ENCODE assay signal across 8 cellular contexts in the genomic region with DNA sequence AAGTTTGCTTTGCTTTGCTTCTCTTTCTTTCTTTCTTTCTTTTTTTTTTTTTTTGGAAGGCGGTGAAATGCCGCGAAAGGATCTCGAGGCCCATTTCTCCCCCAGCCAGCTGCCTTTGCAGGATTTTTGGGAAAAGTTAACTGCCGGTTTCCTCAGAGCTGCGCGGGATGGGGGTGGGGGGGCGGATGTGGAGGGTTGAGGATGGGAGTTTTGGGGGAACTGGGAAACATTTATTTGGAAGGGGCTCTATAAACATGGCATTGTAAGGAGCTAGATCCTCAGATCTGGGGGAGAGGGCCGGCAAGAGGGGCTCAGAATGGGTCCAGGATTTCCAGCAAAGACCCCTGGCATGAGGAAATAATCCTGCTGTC. TPM values are rescaled to one million over a fixed set of nuclear protein-coding genes. Genes with fewer than 3 reads are reported as not detected.
A peak's percentile ranks its signal among the peaks of the same experiment; 100 is the strongest.
DNase-seq lines count a peak whose midpoint lies in the region; ATAC-seq and TF ChIP-seq lines count a peak whose summit lies in the region.

No MANE protein-coding gene starts in this region.

- peak overlapping the region; percentile 96 for H3K27ac Mint-ChIP-seq in activated CD8-positive, alpha-beta memory T cell treated with anti-CD3 and anti-CD28 coated beads, Interleukin-2, amount 10 ng/mL, durations not matched to agents 7 days and 5 days

- H3K27ac ChIP-seq in adrenal gland (peak overlapping the region; percentile 23 to 80 (median 78)), left lung (peak overlapping the region; percentile 83 to 86), thymus (ENCODE audit: low read depth) (peak overlapping the region; percentile 81)

- ATAC-seq in activated CD8-positive, alpha-beta memory T cell treated with anti-CD3 and anti-CD28 coated beads, Interleukin-2, amount 10 ng/mL, durations not matched to agents 7 days and 5 days: no peak
- ATAC-seq in left lung (peak; percentile 3), HG02642 (IDR thresholded peaks at IDR 0.05; ENCODE audit: poor library complexity, unreplicated experiment) (no peak), HG03108 (IDR thresholded peaks at IDR 0.05; ENCODE audit: unreplicated experiment) (no peak)

- H3K36me3 ChIP-seq in adrenal gland (replicated peaks in 1 of 2): no peaks in the 10 kb centered on the region
- H3K36me3 ChIP-seq in left lung: no peaks in the 10 kb centered on the region
- no peaks in the 10 kb centered on the region for H3K36me3 ChIP-seq in thymus (ENCODE audit: control insufficient read depth, insufficient read depth)

- H3K4me3 Mint-ChIP-seq in activated CD8-positive, alpha-beta memory T cell treated with anti-CD3 and anti-CD28 coated beads, Interleukin-2, amount 10 ng/mL, durations not matched to agents 7 days and 5 days: peak overlapping the region; percentile 98

- no peak for TF ChIP-seq CTCF in adrenal gland (IDR thresholded peaks at IDR 0.05)
- no peak for TF ChIP-seq CTCF in left lung (IDR thresholded peaks at IDR 0.05)

- H3K36me3 Mint-ChIP-seq in activated CD8-positive, alpha-beta memory T cell treated with anti-CD3 and anti-CD28 coated beads, Interleukin-2, amount 10 ng/mL, durations not matched to agents 7 days and 5 days: no peaks in the 10 kb centered on the region

- H3K4me1 ChIP-seq in adrenal gland (replicated peaks in 1 of 2): peaks cover 24 to 47% of the 10 kb centered on the region in 2 donors
- H3K4me1 ChIP-seq in left lung: peaks cover 22 to 28% of the 10 kb centered on the region in 2 donors
- H3K4me1 ChIP-seq in thymus (ENCODE audit: control insufficient read depth, insufficient read depth, low read length): peaks cover 28% of the 10 kb centered on the region

- intact Hi-C loops in adrenal gland (cut with DNase I) (no loop called here), left lung (cut with DNase I) (no loop called here)

- H3K4me3 ChIP-seq in adrenal gland (peak overlapping the region; percentile 10 to 80 (median 54)), left lung (peak overlapping the region; percentile 55 to 59), thymus (ENCODE audit: low read length) (peak overlapping the region; percentile 96)

- TF ChIP-seq POLR2A in adrenal gland (IDR thresholded peaks at IDR 0.05): no peak

- peaks cover 5% of the 10 kb centered on the region for H3K4me1 Mint-ChIP-seq in activated CD8-positive, alpha-beta memory T cell treated with anti-CD3 and anti-CD28 coated beads, Interleukin-2, amount 10 ng/mL, durations not matched to agents 7 days and 5 days

- no peaks in the 10 kb centered on the region for H3K9me3 ChIP-seq in adrenal gland (replicated peaks in 1 of 3)
- H3K9me3 ChIP-seq in left lung: no peaks in the 10 kb centered on the region
- H3K9me3 ChIP-seq in thymus (ENCODE audit: control insufficient read depth): no peaks in the 10 kb centered on the region

- H3K9me3 Mint-ChIP-seq in activated CD8-positive, alpha-beta memory T cell treated with anti-CD3 and anti-CD28 coated beads, Interleukin-2, amount 10 ng/mL, durations not matched to agents 7 days and 5 days (ENCODE audit: low read depth): no peaks in the 10 kb centered on the region

- H3K27me3 Mint-ChIP-seq in activated CD8-positive, alpha-beta memory T cell treated with anti-CD3 and anti-CD28 coated beads, Interleukin-2, amount 10 ng/mL, durations not matched to agents 7 days and 5 days: no peaks in the 10 kb centered on the region

- DNase-seq in activated CD8-positive, alpha-beta memory T cell treated with anti-CD3 and anti-CD28 coated beads, Interleukin-2, amount 10 ng/mL, durations not matched to agents 7 days and 5 days: no peak
- DNase-seq in activated CD8-positive, alpha-beta memory T cell treated with anti-CD3 and anti-CD28 coated beads, Interleukin-2, amount 50 U/mL, for 4 hours: no peak
- DNase-seq in adrenal gland: no peak
- no peak for DNase-seq in left lung
- DNase-seq in GM19240 (ENCODE audit: insufficient read length, low spot score): no peak

- CTCF ChIA-PET in activated CD8-positive, alpha-beta memory T cell treated with anti-CD3 and anti-CD28 coated beads, Interleukin-2, amount 10 ng/mL, durations not matched to agents 7 days and 5 days (lab: Charles Lee): interaction anchor here (0.8 to 1.4 kb wide), 3 partner anchors 38 to 198 kb away, joined by 4 to 6 read pairs (median 5); no protein-coding TSS in a partner anchor

- whole genome bisulfite sequencing in adrenal gland, 4 donors: 0 to 2% (median 1%) methylated on average over 9 of the region's 9 CpGs
- WGBS in thymus: 1% methylated on average over 9 of the region's 9 CpGs

- H3K27me3 ChIP-seq in adrenal gland (no peaks in the 10 kb centered on the region), left lung (no peaks in the 10 kb centered on the region), thymus (ENCODE audit: control insufficient read depth, insufficient read depth) (no peaks in the 10 kb centered on the region)

RNA-seq across cellular contexts. Expression of a gene that starts 1.1 kb away (rescaled TPM):
- 10 to 100 TPM; 13.7 to 16.5 TPM for total RNA-seq in activated CD8-positive, alpha-beta memory T cell treated with anti-CD3 and anti-CD28 coated beads, Interleukin-2, amount 10 ng/mL, durations not matched to agents 7 days and 5 days
- total RNA-seq in adrenal gland (10 to 100 TPM; 16.4 to 36.7 (median 25.6) TPM), left lung (10 to 100 TPM; 25.9 to 32.3 TPM)
- polyA plus RNA-seq in adrenal gland (10 to 100 TPM in 2 of 3 donors, 1 to 10 TPM in 1; 7.8 to 37.3 (median 23.9) TPM), thymus (18.3 TPM)
